In the genomic region with DNA sequence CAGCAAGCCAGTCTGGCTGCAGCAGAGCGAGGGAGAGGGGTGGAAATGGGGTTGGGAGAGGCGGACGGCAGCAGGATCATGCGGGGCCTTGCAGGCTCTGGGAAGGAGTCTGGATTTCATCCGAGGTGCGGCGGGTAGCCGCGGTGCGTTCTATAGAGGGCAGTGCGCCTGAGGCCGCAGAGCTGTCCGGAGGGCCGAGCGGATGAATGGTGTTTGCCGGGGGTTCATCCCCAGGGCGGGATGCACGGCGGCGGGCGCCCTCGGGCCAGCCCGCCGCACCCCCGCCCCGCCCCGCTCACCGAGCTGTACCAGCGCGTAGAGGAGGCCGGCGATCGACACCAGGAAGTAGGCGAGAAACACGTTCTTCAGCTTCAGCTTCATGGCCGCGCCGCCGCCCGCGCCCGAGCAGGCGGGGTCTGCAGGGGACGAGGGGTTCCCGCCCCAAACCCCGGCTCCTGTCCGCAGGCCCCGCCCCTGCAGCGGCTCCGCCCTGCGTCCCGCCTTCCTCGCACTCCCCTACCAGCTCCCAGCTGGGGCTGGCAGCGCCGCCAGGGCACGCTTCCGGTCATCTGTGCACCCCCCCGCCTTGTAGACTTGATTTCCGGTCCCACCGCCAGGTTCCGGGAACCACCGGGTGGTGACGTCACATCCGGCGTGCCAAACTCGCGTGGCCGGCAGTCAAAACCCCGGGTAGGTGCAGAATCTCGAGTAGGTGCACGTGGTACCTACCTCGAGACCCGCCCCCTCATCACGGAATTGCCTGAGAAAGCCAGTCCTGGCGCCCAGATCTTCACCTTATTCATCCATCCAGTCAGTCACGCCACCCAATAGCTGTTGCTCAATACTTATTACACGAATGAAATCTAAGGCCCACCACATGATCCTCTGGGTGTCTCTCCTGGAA, we compare ENCODE assay signal across 8 cellular contexts. TPM values are rescaled to one million over a fixed set of nuclear protein-coding genes. Genes with fewer than 3 reads are reported as not detected.
DNase-seq lines count a peak whose midpoint lies in the region; ATAC-seq and TF ChIP-seq lines count a peak whose summit lies in the region.

Gene B3GAT3 (minus strand): TSS at position 420 of the 904 bp plus-strand sequence. CDS start 39 bp downstream, at position 381.

- peaks cover 3% of the 10 kb centered on the region for H3K79me1 ChIP-seq in trophoblast cell (ENCODE audit: low read length)

- H3K79me2 ChIP-seq in trophoblast cell (ENCODE audit: control insufficient read depth, insufficient read depth, low read length, poor library complexity), result peaks cover 3% of the 10 kb centered on the region

- no peaks in the 10 kb centered on the region for H3K27me3 ChIP-seq in adipocyte (replicated peaks; ENCODE audit: control insufficient read depth, insufficient read depth, low read length)
- no peaks in the 10 kb centered on the region for H3K27me3 ChIP-seq in trophoblast cell (ENCODE audit: insufficient read depth, low read length)
- no peaks in the 10 kb centered on the region for H3K27me3 ChIP-seq in transverse colon

- H3K4me3 ChIP-seq in GM12875 (ENCODE audit: low read depth, low read length) (peak within 1 kb of the TSS; percentile 90), adipocyte (ENCODE audit: low read length) (peak within 1 kb of the TSS; percentile 93), trophoblast cell (ENCODE audit: low read depth, low read length) (peak within 1 kb of the TSS; percentile 82), transverse colon (peak within 1 kb of the TSS; percentile 52 to 82 (median 59))

- peaks cover 22% of the 10 kb centered on the region for H3K36me3 ChIP-seq in adipocyte (ENCODE audit: control insufficient read depth, insufficient read depth, low read length, severe bottlenecking)
- peaks cover 25 to 26% of the 10 kb centered on the region in 2 experiments for H3K36me3 ChIP-seq in trophoblast cell (ENCODE audit: control insufficient read depth in 1 of 2, insufficient read depth in 2 of 2, low read length in 2 of 2)
- H3K36me3 ChIP-seq in transverse colon, result peaks cover 0 to 12% (median 5%) of the 10 kb centered on the region in 4 donors

- peak within 1 kb of the TSS; percentile 32 for H3K4ac ChIP-seq in trophoblast cell (ENCODE audit: low read depth, low read length)

- H2AK5ac ChIP-seq in trophoblast cell (ENCODE audit: low read length), result peak within 1 kb of the TSS; percentile 31

- peak within 1 kb of the TSS; percentile 18 for H2BK5ac ChIP-seq in trophoblast cell (ENCODE audit: low read depth, low read length, poor library complexity)

- H4K91ac ChIP-seq in trophoblast cell (ENCODE audit: low read depth, low read length), result peak within 1 kb of the TSS; percentile 58

- H2AFZ ChIP-seq in trophoblast cell (ENCODE audit: insufficient read depth, low read length, poor library complexity), result peak within 1 kb of the TSS; percentile 17

- peak within 1 kb of the TSS; percentile 77 for H4K8ac ChIP-seq in trophoblast cell (ENCODE audit: low read depth, low read length)

- DNase-seq in NCI-H1436 (lab: John Stamatoyannopoulos, UW) (peak; percentile 97), T follicular helper cell (ENCODE audit: low read depth) (peak; percentile 94), adipocyte (ENCODE audit: low read depth) (peak; percentile 99), cardiac septum (ENCODE audit: low spot score) (peak; percentile 98), trophoblast cell (peak; percentile 99 to 100), transverse colon (peak; percentile 99)

- no peak within 1 kb of the TSS for H2BK12ac ChIP-seq in trophoblast cell (ENCODE audit: low read length)

- no peak within 1 kb of the TSS for H2BK120ac ChIP-seq in trophoblast cell (ENCODE audit: insufficient read depth, low read length, poor library complexity)

- TF ChIP-seq CTCF in GM12875 (IDR thresholded peaks at IDR 0.05; ENCODE audit: borderline replicate concordance, insufficient read depth, low read depth, low read length), result no peak
- peak in 1 of 5 experiments; percentile 50 for TF ChIP-seq CTCF in transverse colon (IDR thresholded peaks at IDR 0.05)

- peak; percentile 97 for ATAC-seq in HG02798 (IDR thresholded peaks at IDR 0.05; ENCODE audit: poor library complexity, unreplicated experiment)

- H3K18ac ChIP-seq in trophoblast cell (ENCODE audit: low read length), result peak within 1 kb of the TSS; percentile 28

- no peaks in the 10 kb centered on the region for H3K9me3 ChIP-seq in adipocyte (ENCODE audit: control insufficient read depth, low read length)
- H3K9me3 ChIP-seq in trophoblast cell (ENCODE audit: insufficient read depth, low read depth, low read length), result no peaks in the 10 kb centered on the region
- no peaks in the 10 kb centered on the region for H3K9me3 ChIP-seq in transverse colon

- peak within 1 kb of the TSS; percentile 97 for H3K9ac ChIP-seq in adipocyte (ENCODE audit: low read length)
- peak within 1 kb of the TSS; percentile 91 for H3K9ac ChIP-seq in trophoblast cell (ENCODE audit: low read length)

- in situ Hi-C loops in transverse colon (cut with MboI; ENCODE audit: low pct_ligation_motif_present in 1 of 4, low pct_unique_long_range_greater_than_20kb in 1 of 4, low sequenced_read_pairs in 3 of 4), result no loop called here

- H3K4me1 ChIP-seq in adipocyte (ENCODE audit: control insufficient read depth, insufficient read depth, low read length), result peaks cover 22% of the 10 kb centered on the region
- peaks cover 3 to 7% of the 10 kb centered on the region in 2 experiments for H3K4me1 ChIP-seq in trophoblast cell (ENCODE audit: control insufficient read depth in 1 of 2, insufficient read depth in 2 of 2, low read length in 2 of 2)
- H3K4me1 ChIP-seq in transverse colon, result peaks cover 12 to 17% (median 14%) of the 10 kb centered on the region in 4 donors

- intact Hi-C loops in cardiac septum (cut with DNase I), result loop anchor here (2.0 kb wide), 1 partner anchor 25 kb away; the partner anchor contains the start of gene GANAB
- intact Hi-C loops in transverse colon (cut with DNase I; ENCODE audit: low total_unique reads), result no loop called here

- H3K14ac ChIP-seq in trophoblast cell (ENCODE audit: low read length), result peak within 1 kb of the TSS; percentile 60

- TF ChIP-seq EP300 in transverse colon (IDR thresholded peaks at IDR 0.05; ENCODE audit: low read depth), result peak; percentile 91

- H4K12ac ChIP-seq in trophoblast cell (ENCODE audit: low read depth, low read length), result peak within 1 kb of the TSS; percentile 24

- peak within 1 kb of the TSS; percentile 93 for H3K4me2 ChIP-seq in trophoblast cell (ENCODE audit: low read length)

- TF ChIP-seq POLR2A in transverse colon (IDR thresholded peaks at IDR 0.05), result peak; percentile 84

- no peak within 1 kb of the TSS for H3K23ac ChIP-seq in trophoblast cell (ENCODE audit: low read length)

- H3K27ac ChIP-seq in trophoblast cell (ENCODE audit: low read depth, low read length) (peak within 1 kb of the TSS; percentile 74), transverse colon (peak within 1 kb of the TSS; percentile 88 to 96 (median 90))

- no CpG with 5 or more reads among the region's 77 CpGs for WGBS in trophoblast cell (ENCODE audit: extremely low coverage, insufficient coverage, insufficient read length)
- WGBS in transverse colon (ENCODE audit: low coverage in 1 of 2), 2 donors, result 0 to 1% methylated on average over 4 to 46 of the region's 77 CpGs

RNA-seq across cellular contexts. Expression of gene B3GAT3, which starts in this region (rescaled TPM):
- 16.0 TPM for total RNA-seq in cardiac septum
- 17.2 and 17.8 TPM in 2 replicates for polyA plus RNA-seq in trophoblast cell (2013)
- total RNA-seq in transverse colon, result 10 to 100 TPM; 28.0 to 47.4 (median 40.8) TPM

Comparison
In these comparisons a context has a peak if more than half of its experiments do, and no peak if none do; other contexts are left out.
1. Peak in every context shown above with its lines: DNase-seq, ATAC-seq, H3K4me3 ChIP-seq and H3K27ac ChIP-seq.